ENCODE assay signal across 25 cellular contexts in the genomic region with DNA sequence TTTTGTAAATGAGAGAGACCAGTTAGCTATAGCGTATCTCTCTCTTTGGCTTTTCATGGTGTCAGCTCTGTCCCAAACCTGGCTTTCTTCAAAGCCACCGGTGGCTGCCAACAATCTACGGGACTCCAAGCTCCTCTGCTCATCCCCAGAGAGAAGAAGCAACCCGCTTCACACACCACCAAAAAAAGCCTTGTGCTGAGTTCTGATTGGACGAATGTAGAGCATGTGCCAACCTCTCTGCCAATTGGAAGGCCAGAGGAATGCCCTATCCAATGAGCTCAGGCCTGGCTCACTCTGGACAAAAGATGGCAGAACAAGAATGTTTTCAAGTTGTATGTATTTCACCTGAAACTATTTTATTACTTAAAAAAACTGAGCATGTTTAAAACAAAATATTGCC.
"Had no signal": no experiment of that assay in that cellular context is flagged by ENCODE, and none has a peak within 500 bp of the region (broad histone marks: within the 10 kb centered on the region; RNA-seq: fewer than 3 reads in every experiment).

No MANE protein-coding gene starts in this region.

- H3K4me1 ChIP-seq: Peyer's patch had no signal

- H3K36me3 ChIP-seq: brain microvascular endothelial cell, cardiac muscle cell, Peyer's patch had no signal

- H3K9me3 ChIP-seq: Peyer's patch had no signal

- ATAC-seq: activated CD4-positive, CD25-positive, alpha-beta regulatory T cell treated with anti-CD3 and anti-CD28 coated beads, Interleukin-2, amount 50 U/mL, for 24 hours; activated CD8-positive, alpha-beta T cell treated with anti-CD3 and anti-CD28 coated beads for 36 hours; activated T-cell treated with anti-CD3 and anti-CD28 coated beads, Interleukin-2, amount 50 U/mL, for 72 hours had no signal

- H3K27ac ChIP-seq: brain microvascular endothelial cell, cardiac muscle cell, Peyer's patch had no signal

- DNase-seq: activated CD4-positive, alpha-beta T cell treated with anti-CD3 and anti-CD28 coated beads for 4 hours; activated CD8-positive, alpha-beta memory T cell treated with anti-CD3 and anti-CD28 coated beads, Interleukin-2, amount 50 U/mL, for 4 hours; activated CD8-positive, alpha-beta T cell treated with anti-CD3 and anti-CD28 coated beads for 36 hours; activated gamma-delta T cell treated with Interleukin-2 at 50 U/mL for 16 hours; activated naive CD4-positive, alpha-beta T cell treated with anti-CD3 and anti-CD28 coated beads, Interleukin-2, amount 10 ng/mL, durations not matched to agents 7 days and 5 days; activated naive CD8-positive, alpha-beta T cell treated with anti-CD3 and anti-CD28 coated beads for 36 hours; activated T-cell treated with anti-CD3 and anti-CD28 coated beads, Interleukin-2, amount 50 U/mL, for 72 hours; brain microvascular endothelial cell; cerebellar nuclear complex; Kasumi-1; NCI-H1048; NCI-H1417 treated with DMSO at 0.1 percent for 48 hours; NCI-H1694; NCI-H2029; NCI-H2107; NCI-H2171 treated with DMSO at 0.1 percent for 48 hours; NCI-H345; NCI-H510A treated with DMSO at 0.1 percent for 48 hours; NCI-H69; NK-92 treated with Interleukin-12 subunit alpha and Interleukin-12 subunit beta, amount 100 ng/mL, for 24 hours; Peyer's patch; SIG-M5 had no signal

- H3K27me3 ChIP-seq: brain microvascular endothelial cell, cardiac muscle cell, Peyer's patch had no signal

- FAIRE-seq: colon had no signal

- H3K4me3 ChIP-seq: cardiac muscle cell, Peyer's patch had no signal
